28 cellular contexts compared by ENCODE assay signal in genomic region chr6:31075528-31075927, GRCh38. TPM values are rescaled to one million over a fixed set of nuclear protein-coding genes. Genes with fewer than 3 reads are reported as not detected.
DNase-seq lines count a peak whose midpoint lies in the region; ATAC-seq and TF ChIP-seq lines count a peak whose summit lies in the region.
"Had no signal": no experiment of that assay in that cellular context is flagged by ENCODE, and none has a peak within 500 bp of the region (broad histone marks: within the 10 kb centered on the region; RNA-seq: fewer than 3 reads in every experiment).

No MANE protein-coding gene starts in this region.

- no peaks in the 10 kb centered on the region for H3K36me3 Mint-ChIP-seq in GM23338 (ENCODE audit: low read depth)
- H3K36me3 Mint-ChIP-seq: memory B cell; naive thymus-derived CD8-positive, alpha-beta T cell had no signal

- intact Hi-C loops in transverse colon (cut with DNase I; ENCODE audit: low total_unique reads) = no loop called here

- peaks cover 31% of the 10 kb centered on the region for H3K4me1 Mint-ChIP-seq in GM23338

- in situ Hi-C loops in transverse colon (cut with MboI; ENCODE audit: low pct_ligation_motif_present in 1 of 4, low pct_unique_long_range_greater_than_20kb in 1 of 4, low sequenced_read_pairs in 3 of 4) = loop anchor here in 3 of 4 donors (5.0 to 25.0 kb wide), 4 partner anchors 158 to 613 kb away; partner anchors contain the start of gene VARS2 (in 1 of the 3)

- H3K36me3 ChIP-seq in GM23338 (ENCODE audit: insufficient read depth) = no peaks in the 10 kb centered on the region
- H3K36me3 ChIP-seq in transverse colon = no peaks in the 10 kb centered on the region
- H3K36me3 ChIP-seq: BLaER1, sigmoid colon, upper lobe of left lung had no signal

- TF ChIP-seq EP300 in transverse colon (IDR thresholded peaks at IDR 0.05; ENCODE audit: low read depth) = no peak

- no peak for TF ChIP-seq CTCF in GM23338 (conservative IDR thresholded peaks at IDR 0.05; ENCODE audit: low read depth in 2 of 2)
- no peak for TF ChIP-seq CTCF in epithelial cell of esophagus (IDR thresholded peaks at IDR 0.05; ENCODE audit: insufficient read depth, low read depth, low read length, missing control alignments)
- TF ChIP-seq CTCF in transverse colon (IDR thresholded peaks at IDR 0.05) = no peak

- peaks cover 12% of the 10 kb centered on the region for H3K27me3 Mint-ChIP-seq in GM23338 (ENCODE audit: insufficient read depth, low read depth, poor library complexity)
- H3K27me3 Mint-ChIP-seq: stimulated activated naive CD8-positive, alpha-beta T cell treated with anti-CD3 and anti-CD28 coated beads, Interleukin-15, amount 100 ng/mL, for 72 hours had no signal

- no peak for TF ChIP-seq POLR2A in transverse colon (IDR thresholded peaks at IDR 0.05)

- no peaks in the 10 kb centered on the region for H3K79me2 ChIP-seq in GM23338 (replicated peaks; ENCODE audit: insufficient read depth)
- H3K79me2 ChIP-seq: parathyroid adenoma had no signal

- 0 out of 2 replicates have a peak, but pooled peaks cover under 1% of the 10 kb centered on the region for H3F3A ChIP-seq in GM23338 (replicated peaks; ENCODE audit: low read depth)

- H3K4me1 ChIP-seq in GM23338 (ENCODE audit: insufficient read depth) (peaks cover 11% of the 10 kb centered on the region), transverse colon (peaks cover 0 to 20% (median 3%) of the 10 kb centered on the region in 4 donors)

- H3K27me3 ChIP-seq in GM23338 (ENCODE audit: insufficient read depth) (no peaks in the 10 kb centered on the region), transverse colon (peaks cover 2% of the 10 kb centered on the region)
- H3K27me3 ChIP-seq: BLaER1, upper lobe of left lung had no signal

- 0 out of 2 replicates have a peak overlapping the region, but pooled peaks have one; percentile 87 for H2AFZ ChIP-seq in GM23338
- H2AFZ ChIP-seq: parathyroid adenoma had no signal

- WGBS in transverse colon (ENCODE audit: low coverage in 1 of 2), 2 donors = 100% methylated on average over 1 of the region's 1 CpG; no CpG with 5 or more reads in 1 of the 2 donors

- no peak overlapping the region for H3K4me3 Mint-ChIP-seq in GM23338
- H3K4me3 Mint-ChIP-seq: memory B cell; naive thymus-derived CD8-positive, alpha-beta T cell; stimulated activated naive CD8-positive, alpha-beta T cell treated with anti-CD3 and anti-CD28 coated beads, Interleukin-15, amount 100 ng/mL, for 72 hours had no signal

- H3K9me2 ChIP-seq in GM23338 (ENCODE audit: insufficient read depth) = no peaks in the 10 kb centered on the region

- H3K9me3 Mint-ChIP-seq in GM23338 = no peaks in the 10 kb centered on the region
- H3K9me3 Mint-ChIP-seq: memory B cell; naive thymus-derived CD8-positive, alpha-beta T cell; stimulated activated naive CD8-positive, alpha-beta T cell treated with anti-CD3 and anti-CD28 coated beads, Interleukin-15, amount 100 ng/mL, for 72 hours had no signal

- no peaks in the 10 kb centered on the region for H3K9me3 ChIP-seq in transverse colon
- H3K9me3 ChIP-seq: BLaER1, sigmoid colon, upper lobe of left lung had no signal

- no peak for ATAC-seq in GM23338
- ATAC-seq in GM18858 (IDR thresholded peaks at IDR 0.05; ENCODE audit: unreplicated experiment) = no peak
- ATAC-seq: K562; naive thymus-derived CD8-positive, alpha-beta T cell; stimulated activated naive CD8-positive, alpha-beta T cell treated with anti-CD3 and anti-CD28 coated beads, Interleukin-15, amount 100 ng/mL, for 72 hours had no signal

- no peaks in the 10 kb centered on the region for H4K20me1 ChIP-seq in GM23338 (replicated peaks; ENCODE audit: insufficient read depth)
- H4K20me1 ChIP-seq: BLaER1 had no signal

- H3K27ac Mint-ChIP-seq in GM23338 = no peak overlapping the region
- H3K27ac Mint-ChIP-seq: memory B cell; naive thymus-derived CD8-positive, alpha-beta T cell; stimulated activated naive CD8-positive, alpha-beta T cell treated with anti-CD3 and anti-CD28 coated beads, Interleukin-15, amount 100 ng/mL, for 72 hours had no signal

- no peak for DNase-seq in GM23338 (ENCODE audit: low spot score)
- peak; percentile 74 for DNase-seq in RKO (ENCODE audit: low spot score)
- DNase-seq in epithelial cell of esophagus (ENCODE audit: low read depth) = peak; percentile 56
- peak; percentile 73 for DNase-seq in skeletal muscle cell (ENCODE audit: low read depth)
- DNase-seq in transverse colon = no peak
- no peak for DNase-seq in NK-92 treated with Interleukin-12 subunit alpha and Interleukin-12 subunit beta, amount 100 ng/mL, for 24 hours (lab: John Stamatoyannopoulos, UW)
- DNase-seq: activated CD8-positive, alpha-beta memory T cell treated with anti-CD3 and anti-CD28 coated beads, Interleukin-2, amount 50 U/mL, for 48 hours; activated effector memory CD4-positive, alpha-beta T cell treated with anti-CD3 and anti-CD28 coated beads, Interleukin-2, amount 50 U/mL, for 16 hours; amygdala; cerebellar nuclear complex; effector memory CD4-positive, alpha-beta T cell; kidney; naive thymus-derived CD8-positive, alpha-beta T cell; NCI-H1092; NCI-H2029 treated with DMSO at 0.1 percent for 48 hours; NCI-H510A; SHP77 treated with DMSO at 0.1 percent for 48 hours; sigmoid colon; stimulated activated CD4-positive, alpha-beta T cell treated with anti-CD3 and anti-CD28 coated beads, Interleukin-1b, Interleukin-23, amount 100 ng/mL, for 48 hours; stimulated activated naive CD8-positive, alpha-beta T cell treated with anti-CD3 and anti-CD28 coated beads, Interleukin-15, amount 100 ng/mL, for 72 hours; upper lobe of left lung had no signal

- H3K27ac ChIP-seq in GM23338 (ENCODE audit: low read depth) (no peak overlapping the region), transverse colon (no peak overlapping the region)
- H3K27ac ChIP-seq: BLaER1, HL-60, parathyroid adenoma, sigmoid colon, upper lobe of left lung had no signal

- H3K4me3 ChIP-seq in GM23338 (no peak overlapping the region), epithelial cell of esophagus (ENCODE audit: low read length) (no peak overlapping the region), skeletal muscle cell (ENCODE audit: low read depth, low read length) (no peak overlapping the region), transverse colon (no peak overlapping the region)
- H3K4me3 ChIP-seq: BLaER1, K562, sigmoid colon, upper lobe of left lung had no signal

- H3K4me2 ChIP-seq in GM23338 = no peak overlapping the region
- H3K4me2 ChIP-seq: BLaER1 had no signal

TF ChIP-seq in GM23338, 12 proteins besides CTCF, POLR2A, EP300 and RAD21 (continues in another document):
- TF ChIP-seq EZH2phosphoT487 (IDR thresholded peaks at IDR 0.05; ENCODE audit: unreplicated experiment) (no peak), ZNF114 (CRISPR knock-in tag; IDR thresholded peaks at IDR 0.05) (no peak), JUNB (IDR thresholded peaks at IDR 0.05; ENCODE audit: unreplicated experiment) (no peak), ETS1 (IDR thresholded peaks at IDR 0.05) (no peak), POLR2AphosphoS5 (IDR thresholded peaks at IDR 0.05; ENCODE audit: low read depth) (no peak), EZH2 (IDR thresholded peaks at IDR 0.05; ENCODE audit: low read depth, unreplicated experiment) (no peak), NANOG (IDR thresholded peaks at IDR 0.05; ENCODE audit: borderline replicate concordance) (no peak), STAT1 (IDR thresholded peaks at IDR 0.05; ENCODE audit: unreplicated experiment) (no peak), REST (IDR thresholded peaks at IDR 0.05; ENCODE audit: unreplicated experiment) (no peak)

RNA-seq across cellular contexts. Expression of gene C6orf15, which starts 36.8 kb away (rescaled TPM):
- total RNA-seq in GM23338 (2014; rRNA removed; shearing (Covaris generic)) = not detected in 2 replicates
- not detected in 2 replicates for polyA plus RNA-seq in GM23338 (2016; fragmentation: Nextera tagmentation; extraction: Ambion mirVana)
- total RNA-seq in transverse colon = not detected
- total RNA-seq: K562; kidney; naive thymus-derived CD8-positive, alpha-beta T cell; sigmoid colon; T-helper 1 cell treated with Interleukin-12 subunit alpha and Interleukin-12 subunit beta and Interleukin-4 antibody, amounts not matched to agents 30 ng/mL and 1 ng/mL, for 36 hours; upper lobe of left lung had no signal
- polyA plus RNA-seq: K562; naive thymus-derived CD8-positive, alpha-beta T cell; sigmoid colon had no signal

RNA-seq across cellular contexts. Expression of gene PSORS1C1, which starts 39.1 kb away (rescaled TPM):
- 0.16 TPM in 1 of 2 replicates, not detected in the other for total RNA-seq in GM23338 (2014; rRNA removed; shearing (Covaris generic))
- not detected in 2 replicates for polyA plus RNA-seq in GM23338 (2016; fragmentation: Nextera tagmentation; extraction: Ambion mirVana)
- 10 to 100 TPM in 2 of 4 donors, 1 to 10 TPM in 2; 8.8 to 19.0 (median 13.4) TPM for total RNA-seq in transverse colon
- total RNA-seq: K562; naive thymus-derived CD8-positive, alpha-beta T cell; T-helper 1 cell treated with Interleukin-12 subunit alpha and Interleukin-12 subunit beta and Interleukin-4 antibody, amounts not matched to agents 30 ng/mL and 1 ng/mL, for 36 hours had no signal
- polyA plus RNA-seq: naive thymus-derived CD8-positive, alpha-beta T cell had no signal

RNA-seq across cellular contexts. Expression of gene CDSN, which starts 44.7 kb away (rescaled TPM):
- 0.07 TPM in 1 of 2 replicates, not detected in the other for total RNA-seq in GM23338 (2014; rRNA removed; shearing (Covaris generic))
- not detected in 2 replicates for polyA plus RNA-seq in GM23338 (2016; fragmentation: Nextera tagmentation; extraction: Ambion mirVana)
- total RNA-seq in transverse colon = not detected
- total RNA-seq: K562; naive thymus-derived CD8-positive, alpha-beta T cell; sigmoid colon; T-helper 1 cell treated with Interleukin-12 subunit alpha and Interleukin-12 subunit beta and Interleukin-4 antibody, amounts not matched to agents 30 ng/mL and 1 ng/mL, for 36 hours; upper lobe of left lung had no signal
- polyA plus RNA-seq: K562; naive thymus-derived CD8-positive, alpha-beta T cell; sigmoid colon had no signal

Comparison
In these comparisons a context has a peak if more than half of its experiments do, and no peak if none do; other contexts are left out.
1. DNase-seq: peak in RKO (single experiment), epithelial cell of esophagus (single experiment) and skeletal muscle cell (single experiment); none in GM23338 (single experiment), transverse colon (single experiment) and NK-92 treated with Interleukin-12 subunit alpha and Interleukin-12 subunit beta, amount 100 ng/mL, for 24 hours (single experiment).